17 cellular contexts compared by ENCODE assay signal in genomic region chr7:155739538-155740140, GRCh38.
DNase-seq lines count a peak whose midpoint lies in the region; ATAC-seq and TF ChIP-seq lines count a peak whose summit lies in the region.
"Had no signal": no experiment of that assay in that cellular context is flagged by ENCODE, and none has a peak within 500 bp of the region (broad histone marks: within the 10 kb centered on the region; RNA-seq: fewer than 3 reads in every experiment).

No MANE protein-coding gene starts in this region.

- no peak for TF ChIP-seq CTCF in GM23338 (conservative IDR thresholded peaks at IDR 0.05; ENCODE audit: low read depth in 2 of 2)

- no peaks in the 10 kb centered on the region for H3F3A ChIP-seq in GM23338 (replicated peaks; ENCODE audit: low read depth)

- no peak overlapping the region for H2AFZ ChIP-seq in GM23338

- H3K36me3 ChIP-seq in CD4-positive, alpha-beta memory T cell (ENCODE audit: insufficient read depth, low read length) = peaks cover 66% of the 10 kb centered on the region
- peaks cover 14% of the 10 kb centered on the region for H3K36me3 ChIP-seq in GM23338 (ENCODE audit: insufficient read depth)

- peaks cover 27% of the 10 kb centered on the region for H3K79me2 ChIP-seq in GM23338 (replicated peaks; ENCODE audit: insufficient read depth)

- DNase-seq in CD4-positive, alpha-beta memory T cell = no peak
- DNase-seq in GM23338 (ENCODE audit: low spot score) (no peak), cerebellar nuclear complex (lab: John Stamatoyannopoulos, UW) (no peak), NCI-H526 treated with DMSO at 0.1 percent for 48 hours (lab: John Stamatoyannopoulos, UW) (no peak), NCI-H1930 (lab: John Stamatoyannopoulos, UW) (no peak)
- peak; percentile 25 for DNase-seq in activated CD8-positive, alpha-beta memory T cell treated with anti-CD3 and anti-CD28 coated beads, Interleukin-2, amount 50 U/mL, for 4 hours
- DNase-seq in effector memory CD8-positive, alpha-beta T cell = no peak
- DNase-seq: COR-L47, foreskin fibroblast, hippocampal formation, islet precursor cell, NCI-H1105, NCI-H524 treated with DMSO at 0.1 percent for 48 hours, pancreas had no signal

- peaks cover 43 to 81% of the 10 kb centered on the region in 2 donors for H3K36me3 Mint-ChIP-seq in CD4-positive, alpha-beta memory T cell
- H3K36me3 Mint-ChIP-seq in GM23338 (ENCODE audit: low read depth) = peaks cover 51% of the 10 kb centered on the region
- H3K36me3 Mint-ChIP-seq in effector memory CD8-positive, alpha-beta T cell (ENCODE audit: insufficient read depth) = peaks cover 76% of the 10 kb centered on the region

- no peak overlapping the region for H3K4me3 ChIP-seq in CD4-positive, alpha-beta memory T cell (ENCODE audit: low read length in 2 of 2)
- no peak overlapping the region for H3K4me3 ChIP-seq in GM23338
- H3K4me3 ChIP-seq: pancreas, upper lobe of left lung had no signal

- no peak for ATAC-seq in GM23338
- peak; percentile 47 for ATAC-seq in effector memory CD8-positive, alpha-beta T cell (replicated peaks)
- no peak for ATAC-seq in GM19455 (IDR thresholded peaks at IDR 0.05; ENCODE audit: unreplicated experiment)
- ATAC-seq: pancreas had no signal

- POLR2A ChIA-PET in CD4-positive, alpha-beta memory T cell (lab: Charles Lee; ENCODE audit: partially characterized antibody) = no interaction called here

- H3K4me1 ChIP-seq in CD4-positive, alpha-beta memory T cell (ENCODE audit: insufficient read depth, low read length) = peaks cover 9% of the 10 kb centered on the region
- H3K4me1 ChIP-seq in GM23338 (ENCODE audit: insufficient read depth) = peaks cover 18% of the 10 kb centered on the region
- H3K4me1 ChIP-seq: pancreas, upper lobe of left lung had no signal

- intact Hi-C loops in CD4-positive, alpha-beta memory T cell (cut with micrococcal nuclease) = loop anchor here (2.0 kb wide), 1 partner anchor 813 kb away; no protein-coding TSS in a partner anchor

- H3K9me3 ChIP-seq in CD4-positive, alpha-beta memory T cell (ENCODE audit: control insufficient read depth in 1 of 2, low read length in 2 of 2) = no peaks in the 10 kb centered on the region
- H3K9me3 ChIP-seq: pancreas, upper lobe of left lung had no signal

- H4K20me1 ChIP-seq in GM23338 (replicated peaks; ENCODE audit: insufficient read depth) = peaks cover 13% of the 10 kb centered on the region

- no peak overlapping the region for H3K4me2 ChIP-seq in GM23338

- H3K4me1 Mint-ChIP-seq in CD4-positive, alpha-beta memory T cell = peaks cover 12 to 68% (median 27%) of the 10 kb centered on the region in 4 donors
- peaks cover 26% of the 10 kb centered on the region for H3K4me1 Mint-ChIP-seq in GM23338
- H3K4me1 Mint-ChIP-seq in effector memory CD8-positive, alpha-beta T cell (ENCODE audit: low read depth in 2 of 2) = peaks cover 9 to 30% of the 10 kb centered on the region in 2 donors

- peak overlapping the region in 1 of 8 donors; percentile 34 for H3K4me3 Mint-ChIP-seq in CD4-positive, alpha-beta memory T cell
- no peak overlapping the region for H3K4me3 Mint-ChIP-seq in GM23338
- H3K4me3 Mint-ChIP-seq in effector memory CD8-positive, alpha-beta T cell = peak overlapping the region; percentile 43 to 69

- H3K27ac ChIP-seq in CD4-positive, alpha-beta memory T cell (ENCODE audit: low read depth, low read length) = no peak overlapping the region
- no peak overlapping the region for H3K27ac ChIP-seq in GM23338 (ENCODE audit: low read depth)
- H3K27ac ChIP-seq: epithelial cell of prostate, pancreas, upper lobe of left lung had no signal

- H3K27me3 Mint-ChIP-seq in CD4-positive, alpha-beta memory T cell = no peaks in the 10 kb centered on the region
- H3K27me3 Mint-ChIP-seq in GM23338 (ENCODE audit: insufficient read depth, low read depth, poor library complexity) = peaks cover 8% of the 10 kb centered on the region
- H3K27me3 Mint-ChIP-seq in effector memory CD8-positive, alpha-beta T cell = no peaks in the 10 kb centered on the region

- no peaks in the 10 kb centered on the region for H3K9me3 Mint-ChIP-seq in CD4-positive, alpha-beta memory T cell
- H3K9me3 Mint-ChIP-seq in GM23338 = no peaks in the 10 kb centered on the region
- H3K9me3 Mint-ChIP-seq in effector memory CD8-positive, alpha-beta T cell = no peaks in the 10 kb centered on the region

- CTCF ChIA-PET in CD4-positive, alpha-beta memory T cell (lab: Charles Lee; ENCODE audit: partially characterized antibody) = interaction anchor here (0.7 to 3.6 kb wide), 3 partner anchors 28 to 141 kb away, joined by 3 to 32 read pairs (median 4); no protein-coding TSS in a partner anchor

- no peaks in the 10 kb centered on the region for H3K27me3 ChIP-seq in CD4-positive, alpha-beta memory T cell (ENCODE audit: insufficient read depth, low read length)
- H3K27me3 ChIP-seq in GM23338 (ENCODE audit: insufficient read depth) = no peaks in the 10 kb centered on the region
- H3K27me3 ChIP-seq: pancreas, upper lobe of left lung had no signal

- no peaks in the 10 kb centered on the region for H3K9me2 ChIP-seq in GM23338 (ENCODE audit: insufficient read depth)

- H3K27ac Mint-ChIP-seq in CD4-positive, alpha-beta memory T cell = peak overlapping the region; percentile 24 to 88 (median 68)
- peak overlapping the region; percentile 90; the same call in 1 of the 2 replicates for H3K27ac Mint-ChIP-seq in GM23338
- peak overlapping the region; percentile 79 to 86 for H3K27ac Mint-ChIP-seq in effector memory CD8-positive, alpha-beta T cell

TF ChIP-seq in GM23338, 12 proteins besides CTCF, POLR2A, EP300 and RAD21 (continues in another document):
- TF ChIP-seq ETS1 (IDR thresholded peaks at IDR 0.05) (no peak), ZNF331 (CRISPR knock-in tag; IDR thresholded peaks at IDR 0.05; ENCODE audit: low read depth) (no peak), JUNB (IDR thresholded peaks at IDR 0.05; ENCODE audit: unreplicated experiment) (no peak), POLR2AphosphoS5 (IDR thresholded peaks at IDR 0.05; ENCODE audit: low read depth) (no peak), STAT1 (IDR thresholded peaks at IDR 0.05; ENCODE audit: unreplicated experiment) (no peak), ZNF114 (CRISPR knock-in tag; IDR thresholded peaks at IDR 0.05) (no peak), NANOG (IDR thresholded peaks at IDR 0.05; ENCODE audit: borderline replicate concordance) (no peak), EZH2 (IDR thresholded peaks at IDR 0.05; ENCODE audit: low read depth, unreplicated experiment) (no peak), CREB1 (CRISPR knock-in tag; IDR thresholded peaks at IDR 0.05; ENCODE audit: low read depth) (no peak)
- TF ChIP-seq, protein P1, sequence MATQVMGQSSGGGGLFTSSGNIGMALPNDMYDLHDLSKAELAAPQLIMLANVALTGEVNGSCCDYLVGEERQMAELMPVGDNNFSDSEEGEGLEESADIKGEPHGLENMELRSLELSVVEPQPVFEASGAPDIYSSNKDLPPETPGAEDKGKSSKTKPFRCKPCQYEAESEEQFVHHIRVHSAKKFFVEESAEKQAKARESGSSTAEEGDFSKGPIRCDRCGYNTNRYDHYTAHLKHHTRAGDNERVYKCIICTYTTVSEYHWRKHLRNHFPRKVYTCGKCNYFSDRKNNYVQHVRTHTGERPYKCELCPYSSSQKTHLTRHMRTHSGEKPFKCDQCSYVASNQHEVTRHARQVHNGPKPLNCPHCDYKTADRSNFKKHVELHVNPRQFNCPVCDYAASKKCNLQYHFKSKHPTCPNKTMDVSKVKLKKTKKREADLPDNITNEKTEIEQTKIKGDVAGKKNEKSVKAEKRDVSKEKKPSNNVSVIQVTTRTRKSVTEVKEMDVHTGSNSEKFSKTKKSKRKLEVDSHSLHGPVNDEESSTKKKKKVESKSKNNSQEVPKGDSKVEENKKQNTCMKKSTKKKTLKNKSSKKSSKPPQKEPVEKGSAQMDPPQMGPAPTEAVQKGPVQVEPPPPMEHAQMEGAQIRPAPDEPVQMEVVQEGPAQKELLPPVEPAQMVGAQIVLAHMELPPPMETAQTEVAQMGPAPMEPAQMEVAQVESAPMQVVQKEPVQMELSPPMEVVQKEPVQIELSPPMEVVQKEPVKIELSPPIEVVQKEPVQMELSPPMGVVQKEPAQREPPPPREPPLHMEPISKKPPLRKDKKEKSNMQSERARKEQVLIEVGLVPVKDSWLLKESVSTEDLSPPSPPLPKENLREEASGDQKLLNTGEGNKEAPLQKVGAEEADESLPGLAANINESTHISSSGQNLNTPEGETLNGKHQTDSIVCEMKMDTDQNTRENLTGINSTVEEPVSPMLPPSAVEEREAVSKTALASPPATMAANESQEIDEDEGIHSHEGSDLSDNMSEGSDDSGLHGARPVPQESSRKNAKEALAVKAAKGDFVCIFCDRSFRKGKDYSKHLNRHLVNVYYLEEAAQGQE (IDR thresholded peaks at IDR 0.05; ENCODE audit: unreplicated experiment) = no peak
